26 cellular contexts compared by ENCODE assay signal in genomic region chr19:16598848-16599247, GRCh38. TPM values are rescaled to one million over a fixed set of nuclear protein-coding genes. Genes with fewer than 3 reads are reported as not detected.
DNase-seq lines count a peak whose midpoint lies in the region; ATAC-seq and TF ChIP-seq lines count a peak whose summit lies in the region.
"Had no signal": no experiment of that assay in that cellular context is flagged by ENCODE, and none has a peak within 500 bp of the region (broad histone marks: within the 10 kb centered on the region; RNA-seq: fewer than 3 reads in every experiment).

No MANE protein-coding gene starts in this region.

- H3K36me3 Mint-ChIP-seq in neural crest cell (ENCODE audit: low read depth) = no peaks in the 10 kb centered on the region

- CTCF ChIA-PET in SK-N-SH (lab: Yijun Ruan, JAX) = interaction anchor here (0.5 to 3.1 kb wide), 4 partner anchors 9 to 28 kb away, joined by 3 to 12 read pairs (median 4); no protein-coding TSS in a partner anchor

- H3K36me3 ChIP-seq in SK-N-SH (replicated peaks in 1 of 2; ENCODE audit: control insufficient read depth in 1 of 2, insufficient read depth in 2 of 2, low read length in 1 of 2) = no peaks in the 10 kb centered on the region
- H3K36me3 ChIP-seq: adrenal gland had no signal

- H3K9me2 ChIP-seq in SK-N-SH = no peaks in the 10 kb centered on the region

- POLR2A ChIA-PET in SK-N-SH (lab: Yijun Ruan, JAX) = interaction anchor here (0.6 to 1.2 kb wide), 3 partner anchors 11 to 397 kb away, joined by 4 to 5 read pairs (median 4); no protein-coding TSS in a partner anchor

- peaks cover 100% of the 10 kb centered on the region for H4K20me1 ChIP-seq in SK-N-SH (ENCODE audit: insufficient read depth)

- peaks cover 100% of the 10 kb centered on the region for H3K79me2 ChIP-seq in SK-N-SH (ENCODE audit: insufficient read depth)

- no peak for TF ChIP-seq CTCF in SK-N-SH (IDR thresholded peaks at IDR 0.05)
- no peak for TF ChIP-seq CTCF in neural crest cell (conservative IDR thresholded peaks at IDR 0.05)

- no peaks in the 10 kb centered on the region for H3K9me3 ChIP-seq in SK-N-SH
- H3K9me3 ChIP-seq: adrenal gland, BLaER1, body of pancreas had no signal

- H3K27ac Mint-ChIP-seq in neural crest cell (ENCODE audit: unreplicated experiment) = peak overlapping the region; percentile 50

- H3K4me3 ChIP-seq in SK-N-SH (ENCODE audit: low read depth in 2 of 2, low read length in 1 of 2) = no peak overlapping the region
- H3K4me3 ChIP-seq: adrenal gland, BLaER1, body of pancreas, K562, smooth muscle cell had no signal

- peak; percentile 48 for ATAC-seq in left ventricle myocardium superior
- no peak for ATAC-seq in HG03039 (IDR thresholded peaks at IDR 0.05; ENCODE audit: unreplicated experiment)
- no peak for ATAC-seq in HG03159 (IDR thresholded peaks at IDR 0.05; ENCODE audit: unreplicated experiment)
- no peak for ATAC-seq in GM21529 (IDR thresholded peaks at IDR 0.05; ENCODE audit: unreplicated experiment)
- ATAC-seq: activated CD4-positive, alpha-beta T cell treated with anti-CD3 and anti-CD28 coated beads for 36 hours; activated CD8-positive, alpha-beta T cell treated with anti-CD3 and anti-CD28 coated beads, Interleukin-2, amount 10 ng/mL, durations not matched to agents 7 days and 5 days; body of pancreas; K562; T-helper 17 cell had no signal

- H3K9ac ChIP-seq in SK-N-SH = no peak overlapping the region
- H3K9ac ChIP-seq: BLaER1 had no signal

- peak overlapping the region in 1 of 2 experiments; percentile 77; a peak in 2 of 4 replicates for H3K27ac ChIP-seq in SK-N-SH (ENCODE audit: low read depth in 2 of 2, low read length in 1 of 2)
- H3K27ac ChIP-seq: BLaER1, body of pancreas had no signal

- no peaks in the 10 kb centered on the region for H3K4me1 Mint-ChIP-seq in neural crest cell

- no peaks in the 10 kb centered on the region for H3K9me3 Mint-ChIP-seq in neural crest cell

- no peak overlapping the region for H3K4me3 Mint-ChIP-seq in neural crest cell
- H3K4me3 Mint-ChIP-seq: activated CD4-positive, alpha-beta T cell treated with anti-CD3 and anti-CD28 coated beads for 36 hours; activated CD8-positive, alpha-beta T cell treated with anti-CD3 and anti-CD28 coated beads, Interleukin-2, amount 10 ng/mL, durations not matched to agents 7 days and 5 days; T-helper 17 cell had no signal

- H3K27me3 Mint-ChIP-seq in neural crest cell (ENCODE audit: low read depth) = no peaks in the 10 kb centered on the region
- H3K27me3 Mint-ChIP-seq: activated CD4-positive, alpha-beta T cell treated with anti-CD3 and anti-CD28 coated beads for 36 hours; T-helper 17 cell had no signal

- H2AFZ ChIP-seq in SK-N-SH (ENCODE audit: low read depth) = no peak overlapping the region

- H3K4me1 ChIP-seq in SK-N-SH (ENCODE audit: control insufficient read depth in 1 of 2, insufficient read depth in 2 of 2, low read depth in 1 of 2, low read length in 1 of 2) = peaks cover 0 to 33% of the 10 kb centered on the region in 2 experiments; a peak in 2 of 4 replicates

- 45% methylated on average over 4 of the region's 4 CpGs for WGBS in SK-N-SH (ENCODE audit: low lambda C conversion rate)

- intact Hi-C loops in left ventricle myocardium superior (cut with micrococcal nuclease) = no loop called here
- intact Hi-C loops in cardiac septum (cut with DNase I) = no loop called here

- no peak for TF ChIP-seq EP300 in SK-N-SH (IDR thresholded peaks at IDR 0.05; ENCODE audit: borderline replicate concordance in 1 of 2, low read depth in 1 of 2, low read length in 1 of 2)

- no peaks in the 10 kb centered on the region for H3F3A ChIP-seq in SK-N-SH (replicated peaks; ENCODE audit: insufficient read depth)

- no peak for TF ChIP-seq RAD21 in SK-N-SH (IDR thresholded peaks at IDR 0.05; ENCODE audit: low read length)

- no peaks in the 10 kb centered on the region for H3K27me3 ChIP-seq in SK-N-SH (ENCODE audit: insufficient read depth)
- H3K27me3 ChIP-seq: adrenal gland, BLaER1, body of pancreas had no signal

- no peak overlapping the region for H3K4me2 ChIP-seq in SK-N-SH
- H3K4me2 ChIP-seq: smooth muscle cell had no signal

- DNase-seq in left ventricle myocardium superior (no peak), cardiac septum (ENCODE audit: low spot score) (no peak), SK-N-SH (peak; percentile 78), neural crest cell (ENCODE audit: low read depth, low spot score) (no peak)
- no peak for DNase-seq in activated CD4-positive, alpha-beta T cell treated with anti-CD3 and anti-CD28 coated beads for 1 hour
- DNase-seq: activated CD4-positive, alpha-beta T cell treated with anti-CD3 and anti-CD28 coated beads for 36 hours; activated CD8-positive, alpha-beta T cell treated with anti-CD3 and anti-CD28 coated beads, Interleukin-2, amount 10 ng/mL, durations not matched to agents 7 days and 5 days; adrenal gland; body of pancreas; DMS79; GDM1; H7; kidney; NCI-H1436; NCI-H2081 treated with DMSO at 0.1 percent for 48 hours; NCI-H226; NCI-H748 treated with DMSO at 0.1 percent for 48 hours; stimulated activated CD4-positive, alpha-beta T cell treated with anti-CD3 and anti-CD28 coated beads, Interleukin-2, amount 100 ng/mL, for 24 hours; T-helper 17 cell; trophoblast cell had no signal

TF ChIP-seq in SK-N-SH, 30 proteins besides CTCF, POLR2A, EP300 and RAD21:
- no peak for TF ChIP-seq RCOR1 (IDR thresholded peaks at IDR 0.05; ENCODE audit: low read length)
- no peak for TF ChIP-seq POLR2AphosphoS5 (IDR thresholded peaks at IDR 0.05; ENCODE audit: low read depth, low read length)
- no peak for TF ChIP-seq SMC3 (IDR thresholded peaks at IDR 0.05; ENCODE audit: low read depth, low read length)
- TF ChIP-seq CHD2 (IDR thresholded peaks at IDR 0.05; ENCODE audit: low read length, partially characterized antibody) = no peak
- TF ChIP-seq JUND (IDR thresholded peaks at IDR 0.05) = no peak
- no peak for TF ChIP-seq USF2 (IDR thresholded peaks at IDR 0.05; ENCODE audit: borderline replicate concordance, low read depth, low read length)
- no peak for TF ChIP-seq TAF1 (IDR thresholded peaks at IDR 0.05; ENCODE audit: borderline replicate concordance, low read depth, low read length)
- TF ChIP-seq NFIC (IDR thresholded peaks at IDR 0.05; ENCODE audit: borderline replicate concordance) = no peak
- no peak for TF ChIP-seq EZH2phosphoT487 (IDR thresholded peaks at IDR 0.05; ENCODE audit: borderline replicate concordance, low read depth)
- TF ChIP-seq FOXM1 (IDR thresholded peaks at IDR 0.05; ENCODE audit: low read depth) = no peak
- TF ChIP-seq REST (IDR thresholded peaks at IDR 0.05; ENCODE audit: low read depth, low read length) = peak; percentile 69; the same call in 1 of the 2 replicates
- no peak for TF ChIP-seq TEAD4 (IDR thresholded peaks at IDR 0.05; ENCODE audit: borderline replicate concordance, insufficient read depth)
- TF ChIP-seq MXI1 (IDR thresholded peaks at IDR 0.05; ENCODE audit: low read depth, low read length) = peak; percentile 76

RNA-seq across cellular contexts. Expression of gene SLC35E1, which starts 26.6 kb away (rescaled TPM):
- total RNA-seq in left ventricle myocardium superior (22.9 TPM), cardiac septum (26.7 TPM), neural crest cell (30.4 and 32.5 TPM in 2 replicates)
- polyA plus RNA-seq in SK-N-SH (2012; rRNA removed) = 23.5 and 28.4 TPM in 2 replicates
- 19.7 and 22.2 TPM in 2 replicates for polyA plus RNA-seq in SK-N-SH (2012; cell fraction: cytosol; rRNA removed)
- 25.7 and 34.0 TPM in 2 replicates for polyA plus RNA-seq in SK-N-SH (2012; cell fraction: nucleus; rRNA removed)

RNA-seq across cellular contexts. Expression of gene MED26, which starts 29.2 kb away (rescaled TPM):
- 4.9 TPM for total RNA-seq in left ventricle myocardium superior
- total RNA-seq in cardiac septum = 4.3 TPM
- polyA plus RNA-seq in SK-N-SH (2012; rRNA removed) = 3.5 and 3.8 TPM in 2 replicates
- polyA plus RNA-seq in SK-N-SH (2012; cell fraction: cytosol; rRNA removed) = 2.1 and 3.1 TPM in 2 replicates
- 8.0 and 8.6 TPM in 2 replicates for polyA plus RNA-seq in SK-N-SH (2012; cell fraction: nucleus; rRNA removed)
- total RNA-seq in neural crest cell = 11.7 and 11.8 TPM in 2 replicates

RNA-seq across cellular contexts. Expression of gene CHERP, which starts 56.6 kb away (rescaled TPM):
- total RNA-seq in left ventricle myocardium superior (19.1 TPM), cardiac septum (23.7 TPM), neural crest cell (93.3 and 95.7 TPM in 2 replicates)
- 7.7 and 16.8 TPM in 2 replicates for polyA plus RNA-seq in SK-N-SH (2012; rRNA removed)
- polyA plus RNA-seq in SK-N-SH (2012; cell fraction: cytosol; rRNA removed) = 8.0 and 12.7 TPM in 2 replicates
- polyA plus RNA-seq in SK-N-SH (2012; cell fraction: nucleus; rRNA removed) = 52.6 and 53.5 TPM in 2 replicates
